ENCODE assay signal across 20 cellular contexts in genomic region chr15:80562033-80562432, GRCh38.
DNase-seq lines count a peak whose midpoint lies in the region; ATAC-seq and TF ChIP-seq lines count a peak whose summit lies in the region.
"Had no signal": no experiment of that assay in that cellular context is flagged by ENCODE, and none has a peak within 500 bp of the region (broad histone marks: within the 10 kb centered on the region; RNA-seq: fewer than 3 reads in every experiment).

No MANE protein-coding gene starts in this region.

- no peaks in the 10 kb centered on the region for H3K9me2 ChIP-seq in GM23248 (ENCODE audit: insufficient read depth)

- peak overlapping the region; percentile 68 for H3K27ac Mint-ChIP-seq in osteocyte (ENCODE audit: unreplicated experiment)
- H3K27ac Mint-ChIP-seq: B cell had no signal

- no peaks in the 10 kb centered on the region for H3K79me2 ChIP-seq in GM23248 (ENCODE audit: insufficient read depth)

- no peaks in the 10 kb centered on the region for H3K9me3 ChIP-seq in GM23248 (ENCODE audit: low read depth)

- WGBS in GM23248 (ENCODE audit: low coverage in 1 of 2, low lambda C conversion rate in 2 of 2, missing lambda C conversion rate in 2 of 2), 2 experiments, result 49 to 52% methylated on average over 4 of the region's 4 CpGs

- H3K36me3 ChIP-seq in GM23248 (ENCODE audit: low read depth), result peaks cover 12% of the 10 kb centered on the region; the same call in 1 of the 2 replicates

- DNase-seq in GM23248, result peak; percentile 22
- peak; percentile 39 for DNase-seq in choroid plexus epithelial cell (ENCODE audit: low read depth)
- DNase-seq in fibroblast of mammary gland (ENCODE audit: low read depth), result peak; percentile 29
- peak; percentile 17 for DNase-seq in osteocyte (ENCODE audit: extremely low spot score, unreplicated experiment)
- no peak for DNase-seq in retina
- DNase-seq in GM20000 (ENCODE audit: low spot score), result no peak
- DNase-seq: EL, GF-D8, H7, NCI-H1105 treated with DMSO at 0.1 percent for 48 hours, NCI-H1694, NCI-H2081 treated with DMSO at 0.1 percent for 48 hours, NCI-H446, NCI-H526, OCI-M1 had no signal

- H3K4me1 ChIP-seq in GM23248 (ENCODE audit: insufficient read depth), result peaks cover 10% of the 10 kb centered on the region

- ATAC-seq in GM18867 (IDR thresholded peaks at IDR 0.05; ENCODE audit: unreplicated experiment) (no peak), HG03196 (IDR thresholded peaks at IDR 0.05; ENCODE audit: unreplicated experiment) (no peak)
- ATAC-seq: Right ventricle myocardium inferior had no signal

- no peaks in the 10 kb centered on the region for H4K20me1 ChIP-seq in GM23248 (ENCODE audit: insufficient read depth)

- no peaks in the 10 kb centered on the region for H3K27me3 ChIP-seq in GM23248 (replicated peaks; ENCODE audit: insufficient read depth)

- no peak overlapping the region for H3K27ac ChIP-seq in GM23248
- H3K27ac ChIP-seq: KMS-11 had no signal

- in situ Hi-C loops in GM23248 (cut with MboI), result loop anchor here (10.0 kb wide), 2 partner anchors 107 to 213 kb away; partner anchors contain the start of gene CEMIP

- peaks cover 61% of the 10 kb centered on the region for H3K36me3 Mint-ChIP-seq in osteocyte (ENCODE audit: unreplicated experiment)

- H3K4me3 ChIP-seq in GM23248 (no peak overlapping the region), choroid plexus epithelial cell (ENCODE audit: low read depth, low read length) (no peak overlapping the region), fibroblast of mammary gland (ENCODE audit: control insufficient read depth, low read depth, low read length) (no peak overlapping the region)

- H3K4me2 ChIP-seq in GM23248 (ENCODE audit: unreplicated experiment), result no peak overlapping the region
- H3K4me2 ChIP-seq: KMS-11 had no signal

- no peak overlapping the region for H3K4me3 Mint-ChIP-seq in osteocyte (ENCODE audit: unreplicated experiment)
- H3K4me3 Mint-ChIP-seq: B cell had no signal

- peaks cover 8% of the 10 kb centered on the region; the same call in 1 of the 2 replicates for H3F3A ChIP-seq in GM23248 (ENCODE audit: insufficient read depth)

- H3K27me3 Mint-ChIP-seq in osteocyte (ENCODE audit: unreplicated experiment), result no peaks in the 10 kb centered on the region

- H3K9me3 Mint-ChIP-seq in osteocyte (ENCODE audit: unreplicated experiment), result no peaks in the 10 kb centered on the region

- no peak overlapping the region for H3K9ac ChIP-seq in GM23248
- H3K9ac ChIP-seq: KMS-11 had no signal

- TF ChIP-seq CTCF in choroid plexus epithelial cell (conservative IDR thresholded peaks at IDR 0.05; ENCODE audit: low read depth, low read length) (no peak), fibroblast of mammary gland (conservative IDR thresholded peaks at IDR 0.05; ENCODE audit: control insufficient read depth, insufficient read depth, low read depth, low read length) (no peak), osteocyte (IDR thresholded peaks at IDR 0.05) (no peak), GM20000 (IDR thresholded peaks at IDR 0.05; ENCODE audit: extremely low read depth, missing control alignments) (no peak)

- H3K4me1 Mint-ChIP-seq in osteocyte (ENCODE audit: unreplicated experiment), result peaks cover 48% of the 10 kb centered on the region
- H3K4me1 Mint-ChIP-seq: B cell had no signal

- no peak overlapping the region for H2AFZ ChIP-seq in GM23248

Comparison
In these comparisons a context has a peak if more than half of its experiments do, and no peak if none do; other contexts are left out.
1. DNase-seq: peak in GM23248 (single experiment), choroid plexus epithelial cell (single experiment), fibroblast of mammary gland (single experiment) and osteocyte (single experiment); none in retina (single experiment) and GM20000 (single experiment).